In genomic region chr9:130522233-130522808, GRCh38 we compare ENCODE assay signal across 17 cellular contexts. TPM values are rescaled to one million over a fixed set of nuclear protein-coding genes. Genes with fewer than 3 reads are reported as not detected.
DNase-seq lines count a peak whose midpoint lies in the region; ATAC-seq and TF ChIP-seq lines count a peak whose summit lies in the region.
"Had no signal": no experiment of that assay in that cellular context is flagged by ENCODE, and none has a peak within 500 bp of the region (broad histone marks: within the 10 kb centered on the region; RNA-seq: fewer than 3 reads in every experiment).

No MANE protein-coding gene starts in this region.

- H3K9me3 ChIP-seq in SK-N-SH: no peaks in the 10 kb centered on the region
- H3K9me3 ChIP-seq in HUES64 (ENCODE audit: insufficient read depth, low read depth, low read length): no peaks in the 10 kb centered on the region
- peaks cover 7% of the 10 kb centered on the region for H3K9me3 ChIP-seq in WERI-Rb-1 (ENCODE audit: severe bottlenecking)

- no peaks in the 10 kb centered on the region; a peak in 1 of 4 replicates for H3K4me1 ChIP-seq in SK-N-SH (ENCODE audit: control insufficient read depth in 1 of 2, insufficient read depth in 2 of 2, low read depth in 1 of 2, low read length in 1 of 2)
- H3K4me1 ChIP-seq in HUES64 (ENCODE audit: insufficient read depth, low read length): peaks cover 24% of the 10 kb centered on the region

- DNase-seq in SK-N-SH (peak; percentile 58), WERI-Rb-1 (peak; percentile 97), left kidney (ENCODE audit: low read depth, low spot score) (peak; percentile 45)
- no peak for DNase-seq in activated T-cell treated with anti-CD3 and anti-CD28 coated beads, Interleukin-2, amount 50 U/mL, for 72 hours
- DNase-seq: activated gamma-delta T cell treated with Interleukin-2 at 50 U/mL for 16 hours; IMR-90; mammary epithelial cell; NCI-H1105; NCI-H510A; right cardiac atrium; stimulated activated naive CD4-positive, alpha-beta T cell treated with Interleukin-2 at 50 U/mL for 16 hours; T-helper 2 cell had no signal

- H3K79me2 ChIP-seq in SK-N-SH (ENCODE audit: insufficient read depth): no peaks in the 10 kb centered on the region

- no peaks in the 10 kb centered on the region for H3K36me3 Mint-ChIP-seq in activated T-cell treated with anti-CD3 and anti-CD28 coated beads, Interleukin-2, amount 50 U/mL, for 72 hours (ENCODE audit: insufficient read depth in 2 of 2)
- H3K36me3 Mint-ChIP-seq: brain had no signal

- no peaks in the 10 kb centered on the region for H4K20me1 ChIP-seq in SK-N-SH (ENCODE audit: insufficient read depth)

- ATAC-seq in SK-N-SH treated with all-trans-retinoic acid at 6 μM for 48 hours (no peak), HG02588 (IDR thresholded peaks at IDR 0.05; ENCODE audit: unreplicated experiment) (no peak), HG02884 (IDR thresholded peaks at IDR 0.05; ENCODE audit: unreplicated experiment) (no peak)
- no peak for ATAC-seq in activated T-cell treated with anti-CD3 and anti-CD28 coated beads, Interleukin-2, amount 50 U/mL, for 72 hours (replicated peaks in 1 of 2)
- ATAC-seq: right cardiac atrium had no signal

- H3K4me1 Mint-ChIP-seq in activated T-cell treated with anti-CD3 and anti-CD28 coated beads, Interleukin-2, amount 50 U/mL, for 72 hours (ENCODE audit: low read depth): peaks cover 6% of the 10 kb centered on the region

- H3K9me2 ChIP-seq in SK-N-SH: no peaks in the 10 kb centered on the region

- no peak overlapping the region for H3K9ac ChIP-seq in SK-N-SH
- H3K9ac ChIP-seq in HUES64 (ENCODE audit: low read depth, low read length): no peak overlapping the region

- no peaks in the 10 kb centered on the region for H3K9me3 Mint-ChIP-seq in activated T-cell treated with anti-CD3 and anti-CD28 coated beads, Interleukin-2, amount 50 U/mL, for 72 hours

- TF ChIP-seq EP300 in SK-N-SH (IDR thresholded peaks at IDR 0.05; ENCODE audit: borderline replicate concordance in 1 of 2, low read depth in 1 of 2, low read length in 1 of 2): no peak

- H3K4me3 ChIP-seq in SK-N-SH (ENCODE audit: low read depth in 2 of 2, low read length in 1 of 2) (no peak overlapping the region), HUES64 (ENCODE audit: low read length) (no peak overlapping the region), WERI-Rb-1 (ENCODE audit: low read depth, low read length) (no peak overlapping the region)

- H3K27me3 Mint-ChIP-seq in activated T-cell treated with anti-CD3 and anti-CD28 coated beads, Interleukin-2, amount 50 U/mL, for 72 hours (ENCODE audit: low read depth): peaks cover 11% of the 10 kb centered on the region

- CTCF ChIA-PET in SK-N-SH (lab: Yijun Ruan, JAX): no interaction called here

- WGBS in SK-N-SH (ENCODE audit: low lambda C conversion rate): 79% methylated on average over 6 of the region's 7 CpGs
- 69% methylated on average over 5 of the region's 7 CpGs for WGBS in HUES64

- no peak for TF ChIP-seq CTCF in SK-N-SH (IDR thresholded peaks at IDR 0.05)
- no peak for TF ChIP-seq CTCF in WERI-Rb-1 (IDR thresholded peaks at IDR 0.05; ENCODE audit: low read depth, low read length)

- POLR2A ChIA-PET in SK-N-SH (lab: Yijun Ruan, JAX): no interaction called here

- TF ChIP-seq RAD21 in SK-N-SH (IDR thresholded peaks at IDR 0.05; ENCODE audit: low read length): no peak

- no peak overlapping the region for H3K4me3 Mint-ChIP-seq in activated T-cell treated with anti-CD3 and anti-CD28 coated beads, Interleukin-2, amount 50 U/mL, for 72 hours
- H3K4me3 Mint-ChIP-seq: brain had no signal

- H3K27ac ChIP-seq in SK-N-SH (ENCODE audit: low read depth in 2 of 2, low read length in 1 of 2) (no peak overlapping the region), HUES64 (ENCODE audit: low read depth, low read length) (peak overlapping the region; percentile 31; the same call in 1 of the 2 replicates), WERI-Rb-1 (peak overlapping the region; percentile 38)

- H3F3A ChIP-seq in SK-N-SH (replicated peaks; ENCODE audit: insufficient read depth): no peaks in the 10 kb centered on the region

- no peak overlapping the region for H2AFZ ChIP-seq in SK-N-SH (ENCODE audit: low read depth)

- H3K36me3 ChIP-seq in SK-N-SH (replicated peaks in 1 of 2; ENCODE audit: control insufficient read depth in 1 of 2, insufficient read depth in 2 of 2, low read length in 1 of 2): no peaks in the 10 kb centered on the region
- no peaks in the 10 kb centered on the region for H3K36me3 ChIP-seq in HUES64 (ENCODE audit: insufficient read depth, low read length)
- H3K36me3 ChIP-seq in WERI-Rb-1: no peaks in the 10 kb centered on the region

- H3K4me2 ChIP-seq in SK-N-SH: no peak overlapping the region

- no peak overlapping the region for H3K27ac Mint-ChIP-seq in activated T-cell treated with anti-CD3 and anti-CD28 coated beads, Interleukin-2, amount 50 U/mL, for 72 hours

- H3K27me3 ChIP-seq in SK-N-SH (ENCODE audit: insufficient read depth) (no peaks in the 10 kb centered on the region), HUES64 (ENCODE audit: insufficient read depth, low read length) (no peaks in the 10 kb centered on the region), WERI-Rb-1 (ENCODE audit: insufficient read depth, low read depth, severe bottlenecking) (no peaks in the 10 kb centered on the region)

TF ChIP-seq in SK-N-SH, 30 proteins besides CTCF, POLR2A, EP300 and RAD21:
- TF ChIP-seq ZBTB33 (IDR thresholded peaks at IDR 0.05; ENCODE audit: borderline replicate concordance, low read depth): no peak
- peak; percentile 59 for TF ChIP-seq CHD2 (IDR thresholded peaks at IDR 0.05; ENCODE audit: low read length, partially characterized antibody)
- TF ChIP-seq YY1 (IDR thresholded peaks at IDR 0.05; ENCODE audit: low read depth): no peak
- no peak for TF ChIP-seq MEF2A (IDR thresholded peaks at IDR 0.05; ENCODE audit: borderline replicate concordance, low read depth)

TF ChIP-seq in SK-N-SH treated with all-trans-retinoic acid at 6 μM for 48 hours, 23 proteins besides CTCF, POLR2A, EP300 and RAD21:
- no peak for TF ChIP-seq OSR1 (CRISPR knock-in tag; IDR thresholded peaks at IDR 0.05)
- no peak for TF ChIP-seq RARB (CRISPR knock-in tag; IDR thresholded peaks at IDR 0.05)
- no peak for TF ChIP-seq GLIS3 (CRISPR knock-in tag; IDR thresholded peaks at IDR 0.05)
- no peak for TF ChIP-seq ESRRG (CRISPR knock-in tag; IDR thresholded peaks at IDR 0.05)
- no peak for TF ChIP-seq PATZ1 (CRISPR knock-in tag; IDR thresholded peaks at IDR 0.05; ENCODE audit: borderline replicate concordance)
- no peak for TF ChIP-seq TOX (CRISPR knock-in tag; IDR thresholded peaks at IDR 0.05; ENCODE audit: borderline replicate concordance)
- TF ChIP-seq ZFP3 (CRISPR knock-in tag; IDR thresholded peaks at IDR 0.05): no peak

RNA-seq across cellular contexts. Expression of gene FUBP3, which starts 57.1 kb away (rescaled TPM):
- polyA plus RNA-seq in SK-N-SH (2012; rRNA removed): 55.1 and 58.3 TPM in 2 replicates
- 46.3 and 50.3 TPM in 2 replicates for polyA plus RNA-seq in SK-N-SH (2012; cell fraction: cytosol; rRNA removed)
- polyA plus RNA-seq in SK-N-SH (2012; cell fraction: nucleus; rRNA removed): 115 and 117 TPM in 2 replicates
- 51.1 TPM for polyA plus RNA-seq in HUES64 (2013, experiment 1 of 2)
- polyA plus RNA-seq in HUES64 (2013, experiment 2 of 2): 53.3 TPM
- 10 to 100 TPM; 33.0 to 37.1 TPM for total RNA-seq in activated T-cell treated with anti-CD3 and anti-CD28 coated beads, Interleukin-2, amount 50 U/mL, for 72 hours

Comparison
In these comparisons a context has a peak if more than half of its experiments do, and no peak if none do; other contexts are left out.
1. DNase-seq: peak in SK-N-SH (single experiment), WERI-Rb-1 (single experiment) and left kidney (single experiment); none in activated T-cell treated with anti-CD3 and anti-CD28 coated beads, Interleukin-2, amount 50 U/mL, for 72 hours (0 of 2).
2. H3K27ac ChIP-seq: peak in HUES64 (single experiment) and WERI-Rb-1 (single experiment); none in SK-N-SH (0 of 2).